8 cellular contexts compared by ENCODE assay signal in the genomic region with DNA sequence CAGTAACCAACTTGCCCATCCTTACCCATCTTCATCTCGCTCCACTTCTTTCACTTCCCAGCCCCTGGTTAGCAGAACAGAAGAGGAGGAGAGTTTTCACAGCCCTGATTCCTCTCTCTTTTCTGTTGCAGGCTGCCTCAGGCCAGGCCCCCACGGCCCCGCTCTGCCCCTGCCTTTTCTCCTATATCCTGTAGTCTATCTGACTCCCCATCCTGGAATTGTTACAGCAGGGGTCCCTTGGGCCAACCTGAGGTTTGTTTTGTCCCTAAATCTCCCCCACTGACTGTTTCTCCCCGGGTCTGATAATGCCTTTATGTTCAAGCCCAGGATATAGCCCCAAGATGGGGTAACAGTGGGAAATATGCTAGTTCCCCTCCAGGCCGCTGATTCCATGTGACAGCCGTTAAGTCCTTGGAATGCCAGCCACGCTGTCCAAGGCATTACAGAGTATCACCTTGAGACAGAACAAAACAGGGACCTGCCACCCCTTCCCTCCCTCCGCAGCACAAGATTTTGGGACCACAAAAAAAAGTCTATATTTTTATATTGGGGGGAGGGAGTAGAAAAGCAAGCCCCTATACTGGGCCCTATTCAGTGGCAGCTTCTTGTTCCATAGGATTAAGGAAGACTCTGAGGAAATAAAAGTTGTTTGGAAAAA. TPM values are rescaled to one million over a fixed set of nuclear protein-coding genes. Genes with fewer than 3 reads are reported as not detected.
DNase-seq lines count a peak whose midpoint lies in the region; ATAC-seq, FAIRE-seq and TF ChIP-seq lines count a peak whose summit lies in the region.

No MANE protein-coding gene starts in this region.

- H3K27ac ChIP-seq in A549 (peak overlapping the region; percentile 88 to 93; a peak in 4 of 6 replicates), HUES48 (ENCODE audit: low read depth, low read length) (no peak overlapping the region), breast epithelium (peak overlapping the region in 1 of 2 donors; percentile 94), mucosa of rectum (ENCODE audit: low read depth in 2 of 2, low read length in 2 of 2) (no peak overlapping the region)

- 90% methylated on average over 8 of the region's 8 CpGs for WGBS in A549 (ENCODE audit: missing lambda C conversion rate)

- CTCF ChIA-PET in A549 (lab: Yijun Ruan, JAX) = interaction anchor here (13.3 to 18.7 kb wide), 2 partner anchors 14 to 15 kb away, joined by 143 to 253 read pairs; a partner anchor contains a TSS

- no peaks in the 10 kb centered on the region for H3K27me3 ChIP-seq in HUES48 (ENCODE audit: control insufficient read depth, insufficient read depth, low read length)
- no peaks in the 10 kb centered on the region for H3K27me3 ChIP-seq in breast epithelium
- H3K27me3 ChIP-seq in mucosa of rectum (ENCODE audit: control insufficient read depth in 2 of 2, insufficient read depth in 2 of 2, low read length in 2 of 2) = no peaks in the 10 kb centered on the region

- TF ChIP-seq POLR2A in A549 (IDR thresholded peaks at IDR 0.05; ENCODE audit: low read length) = no peak
- no peak for TF ChIP-seq POLR2A in breast epithelium (IDR thresholded peaks at IDR 0.05)
- TF ChIP-seq POLR2A in H54 (IDR thresholded peaks at IDR 0.05; ENCODE audit: low read depth, low read length) = no peak

- ATAC-seq in A549 (no peak), HG02852 (IDR thresholded peaks at IDR 0.05; ENCODE audit: unreplicated experiment) (no peak)

- H3K4me3 ChIP-seq in A549 (peak overlapping the region; percentile 92), HUES48 (ENCODE audit: low read depth, low read length) (peak overlapping the region; percentile 96), breast epithelium (peak overlapping the region in 2 of 3 donors; percentile 88 to 97), mucosa of rectum (ENCODE audit: low read length in 2 of 2) (peak overlapping the region; percentile 86 to 97)

- H3K9ac ChIP-seq in HUES48 (ENCODE audit: low read depth, low read length) (no peak overlapping the region), mucosa of rectum (ENCODE audit: low read depth in 1 of 2, low read length in 2 of 2) (peak overlapping the region; percentile 87)

- intact Hi-C loops in breast epithelium (cut with DNase I; ENCODE audit: low total_unique reads) = no loop called here

- DNase-seq in A549 (ENCODE audit: low read depth in 1 of 2, low spot score in 1 of 2) = no peak
- no peak for DNase-seq in breast epithelium (ENCODE audit: low spot score in 2 of 2)
- DNase-seq in HPDE6-E6E7 (ENCODE audit: extremely low spot score) = no peak
- no peak for DNase-seq in NOMO-1 treated with dmso at 0.1 percent for 144 hours (lab: John Stamatoyannopoulos, UW; ENCODE audit: unreplicated experiment)
- no peak for DNase-seq in H54 (ENCODE audit: insufficient read length, low spot score)

- H3K9me3 ChIP-seq in A549 (no peaks in the 10 kb centered on the region), HUES48 (ENCODE audit: control insufficient read depth, insufficient read depth, low read length) (no peaks in the 10 kb centered on the region), breast epithelium (no peaks in the 10 kb centered on the region), mucosa of rectum (ENCODE audit: control insufficient read depth in 2 of 2, low read length in 2 of 2) (no peaks in the 10 kb centered on the region)

- TF ChIP-seq CTCF in A549 (IDR thresholded peaks at IDR 0.05) (no peak), breast epithelium (IDR thresholded peaks at IDR 0.05) (no peak)

- FAIRE-seq in A549 (lab: Jason Lieb, UNC) (no peak), H54 (lab: Jason Lieb, UNC) (no peak)

- no peak for TF ChIP-seq EP300 in A549 (IDR thresholded peaks at IDR 0.05)

- H3K4me1 ChIP-seq in A549 = peaks cover 19% of the 10 kb centered on the region
- peaks cover 11% of the 10 kb centered on the region for H3K4me1 ChIP-seq in HUES48 (ENCODE audit: control insufficient read depth, insufficient read depth, low read length)
- peaks cover 9 to 11% of the 10 kb centered on the region in 2 donors for H3K4me1 ChIP-seq in breast epithelium
- peaks cover 22 to 28% of the 10 kb centered on the region in 2 donors for H3K4me1 ChIP-seq in mucosa of rectum (ENCODE audit: control insufficient read depth in 2 of 2, insufficient read depth in 2 of 2, low read length in 2 of 2)

- TF ChIP-seq RAD21 in A549 (conservative IDR thresholded peaks at IDR 0.05 in 1 of 2, IDR thresholded peaks at IDR 0.05 in 1 of 2) = no peak

- H3K36me3 ChIP-seq in HUES48 (ENCODE audit: control insufficient read depth, insufficient read depth, low read length) (peaks cover 44% of the 10 kb centered on the region), breast epithelium (no peaks in the 10 kb centered on the region), mucosa of rectum (ENCODE audit: control insufficient read depth in 2 of 2, insufficient read depth in 2 of 2, low read length in 2 of 2) (peaks cover 21 to 23% of the 10 kb centered on the region in 2 donors)

- POLR2A ChIA-PET in A549 (lab: Yijun Ruan, JAX) = no interaction called here

- peak overlapping the region; percentile 86 for H3K4me2 ChIP-seq in A549

TF ChIP-seq in A549, 52 proteins besides CTCF, POLR2A, EP300 and RAD21 (continues in another document):
- no peak for TF ChIP-seq TP53 (CRISPR knock-in tag; IDR thresholded peaks at IDR 0.05)
- TF ChIP-seq TFCP2L1 (CRISPR knock-in tag; IDR thresholded peaks at IDR 0.05) = no peak
- TF ChIP-seq, protein P1, sequence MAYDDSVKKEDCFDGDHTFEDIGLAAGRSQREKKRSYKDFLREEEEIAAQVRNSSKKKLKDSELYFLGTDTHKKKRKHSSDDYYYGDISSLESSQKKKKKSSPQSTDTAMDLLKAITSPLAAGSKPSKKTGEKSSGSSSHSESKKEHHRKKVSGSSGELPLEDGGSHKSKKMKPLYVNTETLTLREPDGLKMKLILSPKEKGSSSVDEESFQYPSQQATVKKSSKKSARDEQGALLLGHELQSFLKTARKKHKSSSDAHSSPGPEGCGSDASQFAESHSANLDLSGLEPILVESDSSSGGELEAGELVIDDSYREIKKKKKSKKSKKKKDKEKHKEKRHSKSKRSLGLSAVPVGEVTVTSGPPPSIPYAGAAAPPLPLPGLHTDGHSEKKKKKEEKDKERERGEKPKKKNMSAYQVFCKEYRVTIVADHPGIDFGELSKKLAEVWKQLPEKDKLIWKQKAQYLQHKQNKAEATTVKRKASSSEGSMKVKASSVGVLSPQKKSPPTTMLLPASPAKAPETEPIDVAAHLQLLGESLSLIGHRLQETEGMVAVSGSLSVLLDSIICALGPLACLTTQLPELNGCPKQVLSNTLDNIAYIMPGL (CRISPR knock-in tag; IDR thresholded peaks at IDR 0.05; ENCODE audit: borderline replicate concordance) = no peak
- no peak for TF ChIP-seq NPAS2 (CRISPR knock-in tag; IDR thresholded peaks at IDR 0.05; ENCODE audit: borderline replicate concordance)
- TF ChIP-seq MYC (IDR thresholded peaks at IDR 0.05; ENCODE audit: borderline replicate concordance, low read length) = no peak
- no peak for TF ChIP-seq FOXS1 (CRISPR knock-in tag; IDR thresholded peaks at IDR 0.05)
- TF ChIP-seq CEBPB (IDR thresholded peaks at IDR 0.05) = no peak
- TF ChIP-seq RCOR1 (IDR thresholded peaks at IDR 0.05; ENCODE audit: low read depth, low read length) = no peak
- no peak for TF ChIP-seq CBX8 (IDR thresholded peaks at IDR 0.05)
- no peak for TF ChIP-seq RFX5 (IDR thresholded peaks at IDR 0.05)
- no peak for TF ChIP-seq JUNB (IDR thresholded peaks at IDR 0.05)
- TF ChIP-seq POLR2AphosphoS2 (conservative IDR thresholded peaks at IDR 0.05; ENCODE audit: low read length) = no peak
- TF ChIP-seq CBX2 (IDR thresholded peaks at IDR 0.05; ENCODE audit: borderline replicate concordance, low read depth) = no peak
- no peak for TF ChIP-seq ZNF302 (CRISPR knock-in tag; IDR thresholded peaks at IDR 0.05)
- no peak for TF ChIP-seq MAZ (IDR thresholded peaks at IDR 0.05; ENCODE audit: borderline replicate concordance, low read depth, low read length)

RNA-seq across cellular contexts. Expression of a gene that starts 1.4 kb away (rescaled TPM):
- polyA plus RNA-seq in A549 (2011; rRNA removed) = 392 and 408 TPM in 2 replicates
- polyA plus RNA-seq in A549 (2012; cell fraction: cytosol; rRNA removed) = 1,186 and 1,481 TPM in 2 replicates
- 205 and 365 TPM in 2 replicates for polyA plus RNA-seq in A549 (2012; cell fraction: nucleus; rRNA removed)
- 809 to 921 TPM (median 880 TPM) in 3 replicates for polyA plus RNA-seq in A549 (2017; fragmentation: RNase III; extraction: RNeasy Plus Mini Kit Qiagen cat#74134 plus additional on column Dnase treatment)
- polyA minus RNA-seq in A549 (2011; rRNA and poly(A)+ RNA removed) = 242 and 355 TPM in 2 replicates
- total RNA-seq in breast epithelium = 100 to 1,000 TPM; 271 to 309 (median 281) TPM

RNA-seq across cellular contexts. Expression of a gene that starts 8.3 kb away (rescaled TPM):
- polyA plus RNA-seq in A549 (2011; rRNA removed) = 0.13 TPM in 2 replicates
- polyA plus RNA-seq in A549 (2012; cell fraction: cytosol; rRNA removed) = 0.49 and 0.52 TPM in 2 replicates
- 0.91 and 0.96 TPM in 2 replicates for polyA plus RNA-seq in A549 (2012; cell fraction: nucleus; rRNA removed)
- polyA plus RNA-seq in A549 (2017; fragmentation: RNase III; extraction: RNeasy Plus Mini Kit Qiagen cat#74134 plus additional on column Dnase treatment) = 0.46 to 0.51 TPM (median 0.49 TPM) in 3 replicates
- polyA minus RNA-seq in A549 (2011; rRNA and poly(A)+ RNA removed) = 0.24 TPM in 1 of 2 replicates, not detected in the other
- total RNA-seq in breast epithelium = 10 to 100 TPM; 25.6 to 94.7 (median 26.9) TPM

RNA-seq across cellular contexts. Expression of a gene that starts 16.5 kb away (rescaled TPM):
- polyA plus RNA-seq in A549 (2011; rRNA removed) (4.2 and 4.4 TPM in 2 replicates), A549 (2017; fragmentation: RNase III; extraction: RNeasy Plus Mini Kit Qiagen cat#74134 plus additional on column Dnase treatment) (7.6 to 8.5 TPM (median 8.3 TPM) in 3 replicates)
- polyA plus RNA-seq in A549 (2012; cell fraction: cytosol; rRNA removed) = 12.4 and 13.0 TPM in 2 replicates
- 22.5 and 25.5 TPM in 2 replicates for polyA plus RNA-seq in A549 (2012; cell fraction: nucleus; rRNA removed)
- polyA minus RNA-seq in A549 (2011; rRNA and poly(A)+ RNA removed) = 6.7 and 9.0 TPM in 2 replicates
- total RNA-seq in breast epithelium = 1 to 10 TPM; 2.2 to 4.1 (median 3.6) TPM

RNA-seq across cellular contexts. Expression of a gene that starts 18.6 kb away (rescaled TPM):
- 48.3 and 52.7 TPM in 2 replicates for polyA plus RNA-seq in A549 (2011; rRNA removed)
- 34.6 and 40.5 TPM in 2 replicates for polyA plus RNA-seq in A549 (2012; cell fraction: cytosol; rRNA removed)
- 24.6 and 27.4 TPM in 2 replicates for polyA plus RNA-seq in A549 (2012; cell fraction: nucleus; rRNA removed)
- polyA plus RNA-seq in A549 (2017; fragmentation: RNase III; extraction: RNeasy Plus Mini Kit Qiagen cat#74134 plus additional on column Dnase treatment) = 25.5 to 28.3 TPM (median 26.1 TPM) in 3 replicates
- 71.9 and 86.3 TPM in 2 replicates for polyA minus RNA-seq in A549 (2011; rRNA and poly(A)+ RNA removed)
- 10 to 100 TPM; 12.5 to 21.5 (median 16.1) TPM for total RNA-seq in breast epithelium

RNA-seq across cellular contexts. Expression of a gene that starts 37.3 kb away (rescaled TPM):
- 74.9 and 106 TPM in 2 replicates for polyA plus RNA-seq in A549 (2011; rRNA removed)
- polyA plus RNA-seq in A549 (2012; cell fraction: cytosol; rRNA removed) = 68.1 and 87.1 TPM in 2 replicates
- 190 and 235 TPM in 2 replicates for polyA plus RNA-seq in A549 (2012; cell fraction: nucleus; rRNA removed)
- polyA plus RNA-seq in A549 (2017; fragmentation: RNase III; extraction: RNeasy Plus Mini Kit Qiagen cat#74134 plus additional on column Dnase treatment) = 48.1 to 57.0 TPM (median 54.3 TPM) in 3 replicates
- polyA minus RNA-seq in A549 (2011; rRNA and poly(A)+ RNA removed) = 178 and 203 TPM in 2 replicates
- 10 to 100 TPM; 41.1 to 56.0 (median 47.3) TPM for total RNA-seq in breast epithelium

Comparison
In these comparisons a context has a peak if more than half of its experiments do, and no peak if none do; other contexts are left out.
1. H3K27ac ChIP-seq: peak in A549 (2 of 2); none in HUES48 (single experiment) and mucosa of rectum (0 of 2).
2. Peak in every context shown above with its lines, with median percentiles within 50 percentile points of each other: H3K4me3 ChIP-seq.